ENCODE assay signal across 1 cellular context in the genomic region with DNA sequence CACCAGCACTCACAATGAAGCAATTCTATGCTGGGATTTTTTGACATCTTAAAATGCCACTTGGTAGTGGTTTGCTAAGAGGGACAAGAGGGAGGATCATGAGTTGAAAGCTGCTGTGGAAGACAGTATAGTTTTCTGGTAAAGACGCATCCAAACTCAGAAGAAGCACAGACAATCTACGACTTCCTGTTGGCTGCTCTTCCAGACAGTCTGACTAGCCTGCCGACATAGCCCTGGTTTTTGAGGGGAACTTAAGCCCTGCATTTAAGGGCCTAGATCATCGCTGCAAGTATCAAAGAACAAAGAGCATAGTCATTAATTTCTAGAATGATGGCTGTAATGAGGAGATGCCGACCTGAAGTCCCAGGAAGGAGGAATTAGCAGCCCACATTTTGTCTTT.
TF ChIP-seq lines count a peak whose summit lies in the region.

No MANE protein-coding gene starts in this region.

TF ChIP-seq in H1, 55 proteins besides CTCF, POLR2A, EP300 and RAD21:
- no peak for TF ChIP-seq CBX8 (IDR thresholded peaks at IDR 0.05; ENCODE audit: borderline replicate concordance, low read depth, low read length)
